14 cellular contexts compared by ENCODE assay signal in the genomic region with DNA sequence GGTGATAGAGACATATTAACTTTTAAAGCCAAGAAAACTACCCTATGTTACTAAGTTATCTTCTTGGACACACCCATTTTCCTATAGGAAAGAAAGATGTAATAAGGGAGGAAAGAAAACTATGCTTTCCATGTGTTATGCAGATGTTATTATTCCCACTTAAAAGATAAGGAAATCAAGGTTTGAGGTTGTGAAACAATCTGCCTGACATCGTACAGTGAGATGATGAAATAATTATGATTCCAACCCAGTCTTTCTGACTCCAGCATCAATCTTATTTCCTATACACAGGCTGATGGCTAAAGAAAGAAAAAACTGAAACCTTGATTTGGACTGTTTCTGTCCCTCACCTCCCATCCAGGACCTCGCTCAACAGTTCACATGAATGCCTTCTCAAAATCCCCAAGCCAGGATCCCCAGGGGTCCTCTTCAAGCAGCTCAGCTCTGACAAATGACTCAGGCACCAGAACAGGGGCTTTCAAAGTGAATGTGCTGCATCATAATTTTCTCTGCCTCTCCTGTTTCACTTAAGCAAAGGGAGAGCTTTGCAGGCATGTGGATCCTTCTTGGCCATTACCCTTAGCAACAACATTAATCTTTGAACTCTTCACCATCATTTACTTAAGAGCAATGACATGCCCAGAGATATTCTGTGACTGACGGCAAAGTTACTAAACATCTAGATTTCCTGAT. TPM values are rescaled to one million over a fixed set of nuclear protein-coding genes. Genes with fewer than 3 reads are reported as not detected.
DNase-seq lines count a peak whose midpoint lies in the region; ATAC-seq and TF ChIP-seq lines count a peak whose summit lies in the region.
"Had no signal": no experiment of that assay in that cellular context is flagged by ENCODE, and none has a peak within 500 bp of the region (broad histone marks: within the 10 kb centered on the region; RNA-seq: fewer than 3 reads in every experiment).

No MANE protein-coding gene starts in this region.

- peaks cover 25% of the 10 kb centered on the region for H3K4me1 ChIP-seq in IMR-90 (ENCODE audit: control insufficient read depth, insufficient read depth, low read length)
- no peaks in the 10 kb centered on the region for H3K4me1 ChIP-seq in mesendoderm (ENCODE audit: control insufficient read depth, low read depth, low read length)
- H3K4me1 ChIP-seq: thyroid gland had no signal

- no peak overlapping the region for H2AK9ac ChIP-seq in IMR-90 (replicated peaks; ENCODE audit: low read depth, low read length, poor library complexity)

- CTCF ChIA-PET in AG04450 (lab: Charles Lee) (interaction anchor here (0.8 to 10.0 kb wide), 4 partner anchors 110 to 280 kb away, joined by 3 to 102 read pairs (median 52); no protein-coding TSS in a partner anchor), IMR-90 (lab: Yijun Ruan, JAX) (interaction anchor here (2.0 kb wide), 1 partner anchor 100 kb away, joined by 5 read pairs; no protein-coding TSS in a partner anchor)

- TF ChIP-seq POLR2A in IMR-90 (IDR thresholded peaks at IDR 0.05; ENCODE audit: low read depth, low read length), result no peak

- H3K4me3 ChIP-seq in AG04450 (ENCODE audit: low read depth, low read length) (no peak overlapping the region), IMR-90 (ENCODE audit: insufficient read depth, low read depth, low read length) (no peak overlapping the region), astrocyte of the spinal cord (ENCODE audit: low read depth, low read length) (no peak overlapping the region), mesendoderm (ENCODE audit: low read length) (no peak overlapping the region)
- H3K4me3 ChIP-seq: BLaER1 treated with 17β-estradiol and CSF1 and Interleukin-3, amounts not matched to agents 10 nM and 100 nM; thyroid gland had no signal

- H3K79me1 ChIP-seq in IMR-90 (ENCODE audit: low read depth in 1 of 2, low read length in 2 of 2) (peaks cover 5 to 27% of the 10 kb centered on the region in 2 experiments; a peak in 2 of 4 replicates), mesendoderm (ENCODE audit: low read length) (no peaks in the 10 kb centered on the region)

- H3K9me3 Mint-ChIP-seq in stimulated activated effector memory CD8-positive, alpha-beta T cell treated with anti-CD3 and anti-CD28 coated beads, Interleukin-12 subunit alpha, Interleukin-12 subunit beta, amount 100 ng/mL, for 72 hours, result no peaks in the 10 kb centered on the region

- peak overlapping the region; percentile 98 for H2BK20ac ChIP-seq in IMR-90 (ENCODE audit: low read depth, low read length)

- WGBS in IMR-90 (ENCODE audit: extremely low coverage in 2 of 2, insufficient read length in 1 of 2), 2 experiments, result no CpG with 5 or more reads among the region's 3 CpGs
- no CpG with 5 or more reads among the region's 3 CpGs for WGBS in mesendoderm (ENCODE audit: extremely low coverage, insufficient coverage, low lambda C conversion rate)

- H3K27ac ChIP-seq in AG04450 (ENCODE audit: low read depth, low read length), result peak overlapping the region; percentile 80
- peak overlapping the region; percentile 96 for H3K27ac ChIP-seq in IMR-90 (ENCODE audit: insufficient read depth, low read length)
- no peak overlapping the region for H3K27ac ChIP-seq in mesendoderm (ENCODE audit: low read depth, low read length)
- H3K27ac ChIP-seq: BLaER1 treated with 17β-estradiol and CSF1 and Interleukin-3, amounts not matched to agents 10 nM and 100 nM; thyroid gland had no signal

- peak overlapping the region; percentile 95 for H4K91ac ChIP-seq in IMR-90 (ENCODE audit: insufficient read depth, low read depth, low read length)

- peaks cover 7% of the 10 kb centered on the region for H3K4me1 Mint-ChIP-seq in stimulated activated effector memory CD8-positive, alpha-beta T cell treated with anti-CD3 and anti-CD28 coated beads, Interleukin-12 subunit alpha, Interleukin-12 subunit beta, amount 100 ng/mL, for 72 hours

- H3K18ac ChIP-seq in IMR-90 (ENCODE audit: low read depth, low read length), result peak overlapping the region; percentile 97
- H3K18ac ChIP-seq in mesendoderm (ENCODE audit: low read length), result no peak overlapping the region

- in situ Hi-C loops in IMR-90 (cut with MboI; ENCODE audit: low sequenced_read_pairs) (loop anchor here (5.0 to 25.0 kb wide), 4 partner anchors 287 to 1279 kb away; a partner anchor contains a TSS), astrocyte of the spinal cord (cut with HindIII; ENCODE audit: low sequenced_read_pairs) (no loop called here)

- H4K8ac ChIP-seq in IMR-90 (ENCODE audit: low read depth in 2 of 2, low read length in 2 of 2) (peak overlapping the region; percentile 62 to 80), mesendoderm (ENCODE audit: low read depth, low read length) (no peak overlapping the region)

- ATAC-seq in IMR-90 (ENCODE audit: low read depth) (peak; percentile 48), HG03521 (IDR thresholded peaks at IDR 0.05; ENCODE audit: unreplicated experiment) (no peak)
- ATAC-seq in stimulated activated effector memory CD8-positive, alpha-beta T cell treated with anti-CD3 and anti-CD28 coated beads, Interleukin-12 subunit alpha, Interleukin-12 subunit beta, amount 100 ng/mL, for 72 hours, result no peak

- H4K5ac ChIP-seq in IMR-90 (ENCODE audit: low read depth, low read length), result peak overlapping the region; percentile 93
- H4K5ac ChIP-seq in mesendoderm (ENCODE audit: low read length), result no peak overlapping the region

- POLR2A ChIA-PET in AG04450 (lab: Yijun Ruan, JAX) (interaction anchor here (2.2 kb wide), 1 partner anchor 13 kb away, joined by 10 read pairs; a partner anchor contains a TSS), IMR-90 (lab: Charles Lee; ENCODE audit: unreplicated experiment) (no interaction called here)

- no peaks in the 10 kb centered on the region for H3K36me3 Mint-ChIP-seq in stimulated activated effector memory CD8-positive, alpha-beta T cell treated with anti-CD3 and anti-CD28 coated beads, Interleukin-12 subunit alpha, Interleukin-12 subunit beta, amount 100 ng/mL, for 72 hours

- no peaks in the 10 kb centered on the region for H3K36me3 ChIP-seq in IMR-90 (ENCODE audit: control insufficient read depth, insufficient read depth, low read length)
- no peaks in the 10 kb centered on the region for H3K36me3 ChIP-seq in mesendoderm (ENCODE audit: control insufficient read depth, insufficient read depth, low read length)
- H3K36me3 ChIP-seq: BLaER1 treated with 17β-estradiol and CSF1 and Interleukin-3, amounts not matched to agents 10 nM and 100 nM; thyroid gland had no signal

- H2AFZ ChIP-seq in IMR-90 (replicated peaks; ENCODE audit: low read length, poor library complexity), result peak overlapping the region; percentile 75

- peak overlapping the region; percentile 76 for H3K4me2 ChIP-seq in IMR-90 (ENCODE audit: low read depth, low read length)
- no peak overlapping the region for H3K4me2 ChIP-seq in mesendoderm (ENCODE audit: low read length)

- BruUV-seq in IMR-90 (replicated peaks; lab: Mats Ljungman, UMichigan), result no TSS peak

- intact Hi-C loops in IMR-90 (cut with micrococcal nuclease), result loop anchor here (5.0 to 10.0 kb wide), 3 partner anchors 182 to 1449 kb away; a partner anchor contains a TSS

- no peaks in the 10 kb centered on the region for H3K79me2 ChIP-seq in mesendoderm (ENCODE audit: control insufficient read depth, insufficient read depth, low read length)

- H3K4ac ChIP-seq in IMR-90 (ENCODE audit: low read depth, low read length), result peak overlapping the region; percentile 92
- H3K4ac ChIP-seq in mesendoderm (ENCODE audit: low read depth, low read length), result no peak overlapping the region

- H3K27me3 ChIP-seq in AG04450 (ENCODE audit: control insufficient read depth, insufficient read depth, low read length) (no peaks in the 10 kb centered on the region), IMR-90 (ENCODE audit: control insufficient read depth, insufficient read depth, low read length) (no peaks in the 10 kb centered on the region), mesendoderm (ENCODE audit: insufficient read depth, low read length, poor library complexity) (no peaks in the 10 kb centered on the region)
- H3K27me3 ChIP-seq: BLaER1 treated with 17β-estradiol and CSF1 and Interleukin-3, amounts not matched to agents 10 nM and 100 nM; thyroid gland had no signal

- TF ChIP-seq CTCF in AG04450 (IDR thresholded peaks at IDR 0.05; ENCODE audit: low read depth, low read length) (no peak), IMR-90 (conservative IDR thresholded peaks at IDR 0.05; ENCODE audit: low read depth, low read length) (no peak), astrocyte of the spinal cord (IDR thresholded peaks at IDR 0.05; ENCODE audit: low read depth, low read length) (no peak)

- H2AK5ac ChIP-seq in IMR-90 (ENCODE audit: low read depth, low read length), result peak overlapping the region; percentile 45
- H2AK5ac ChIP-seq in mesendoderm (ENCODE audit: low read length), result no peak overlapping the region

- H3K14ac ChIP-seq in IMR-90 (replicated peaks; ENCODE audit: low read depth, low read length), result peak overlapping the region; percentile 83

- DNase-seq in AG04450 (ENCODE audit: low read depth, low spot score) (no peak), IMR-90 (peak; percentile 71), astrocyte of the spinal cord (ENCODE audit: low read depth, low spot score) (peak; percentile 85), mesendoderm (peak; percentile 62), RPMI8226 (no peak), SW480 (ENCODE audit: low spot score) (no peak)
- no peak for DNase-seq in stimulated activated effector memory CD8-positive, alpha-beta T cell treated with anti-CD3 and anti-CD28 coated beads, Interleukin-12 subunit alpha, Interleukin-12 subunit beta, amount 100 ng/mL, for 72 hours (ENCODE audit: low spot score in 2 of 2)
- DNase-seq: activated CD4-positive, alpha-beta T cell treated with anti-CD3 and anti-CD28 coated beads, Interleukin-2, amount 50 U/mL, for 48 hours; activated naive CD4-positive, alpha-beta T cell treated with Interleukin-2 at 50 U/mL for 16 hours; NCI-H187 treated with DMSO at 0.1 percent for 48 hours; nucleus accumbens; thyroid gland had no signal

- no peak overlapping the region for H3K4me3 Mint-ChIP-seq in stimulated activated effector memory CD8-positive, alpha-beta T cell treated with anti-CD3 and anti-CD28 coated beads, Interleukin-12 subunit alpha, Interleukin-12 subunit beta, amount 100 ng/mL, for 72 hours

- no peaks in the 10 kb centered on the region for H3K9me3 ChIP-seq in AG04450 (ENCODE audit: control insufficient read depth, insufficient read depth, low read length)
- no peaks in the 10 kb centered on the region for H3K9me3 ChIP-seq in IMR-90 (ENCODE audit: control insufficient read depth, insufficient read depth, low read length)
- H3K9me3 ChIP-seq: BLaER1 treated with 17β-estradiol and CSF1 and Interleukin-3, amounts not matched to agents 10 nM and 100 nM; thyroid gland had no signal

- H3K23ac ChIP-seq in IMR-90 (ENCODE audit: low read depth, low read length) (peak overlapping the region; percentile 80), mesendoderm (ENCODE audit: low read length) (no peak overlapping the region)

- H3K56ac ChIP-seq in IMR-90 (ENCODE audit: extremely low read depth, insufficient read depth, low read length) (peak overlapping the region; percentile 90), mesendoderm (ENCODE audit: low read length) (no peak overlapping the region)

- dilution Hi-C loops in IMR-90 (cut with HindIII; ENCODE audit: low sequenced_read_pairs, unreplicated experiment), result no loop called here

- peaks cover 14% of the 10 kb centered on the region for H3K9me1 ChIP-seq in IMR-90 (ENCODE audit: insufficient read depth, low read length)

- peak overlapping the region; percentile 55 for H3K9ac ChIP-seq in IMR-90 (ENCODE audit: low read depth, low read length)
- H3K9ac ChIP-seq in mesendoderm (ENCODE audit: low read length), result no peak overlapping the region
- H3K9ac ChIP-seq: BLaER1 treated with 17β-estradiol and CSF1 and Interleukin-3, amounts not matched to agents 10 nM and 100 nM had no signal

- H2BK5ac ChIP-seq in IMR-90 (ENCODE audit: low read depth, low read length, poor library complexity, severe bottlenecking), result peak overlapping the region; percentile 93
- no peak overlapping the region for H2BK5ac ChIP-seq in mesendoderm (ENCODE audit: low read length)

- H2BK15ac ChIP-seq in IMR-90 (ENCODE audit: low read depth, low read length), result peak overlapping the region; percentile 71
- no peak overlapping the region for H2BK15ac ChIP-seq in mesendoderm (replicated peaks; ENCODE audit: low read depth)

- H3K27ac Mint-ChIP-seq in stimulated activated effector memory CD8-positive, alpha-beta T cell treated with anti-CD3 and anti-CD28 coated beads, Interleukin-12 subunit alpha, Interleukin-12 subunit beta, amount 100 ng/mL, for 72 hours, result no peak overlapping the region

- H4K20me1 ChIP-seq in IMR-90 (ENCODE audit: insufficient read depth, low read length), result no peaks in the 10 kb centered on the region
- H4K20me1 ChIP-seq: BLaER1 treated with 17β-estradiol and CSF1 and Interleukin-3, amounts not matched to agents 10 nM and 100 nM had no signal

- no peak for TF ChIP-seq RAD21 in IMR-90 (IDR thresholded peaks at IDR 0.05; ENCODE audit: low read length)

- peak overlapping the region; percentile 90 for H2BK120ac ChIP-seq in IMR-90 (ENCODE audit: low read depth, low read length)
- no peak overlapping the region for H2BK120ac ChIP-seq in mesendoderm (ENCODE audit: low read depth, low read length)

RNA-seq across cellular contexts. Expression of a gene that starts 12.4 kb away (rescaled TPM):
- 292 and 348 TPM in 2 replicates for polyA plus RNA-seq in AG04450 (2011; rRNA removed)
- 76.2 and 76.8 TPM in 2 replicates for polyA minus RNA-seq in AG04450 (2011; rRNA and poly(A)+ RNA removed)
- 147 and 308 TPM in 2 replicates for total RNA-seq in IMR-90 (2012; rRNA removed)
- 162 and 191 TPM in 2 replicates for polyA plus RNA-seq in IMR-90 (2012; rRNA removed)
- 116 and 250 TPM in 2 replicates for polyA plus RNA-seq in IMR-90 (2012; cell fraction: cytosol; rRNA removed)
- polyA plus RNA-seq in IMR-90 (2012; cell fraction: nucleus; rRNA removed; ENCODE audit: low replicate concordance), result 31.4 and 62.4 TPM in 2 replicates
- 165 TPM for polyA plus RNA-seq in mesendoderm (2013, experiment 1 of 2)
- polyA plus RNA-seq in mesendoderm (2013, experiment 2 of 2), result 164 TPM

RNA-seq across cellular contexts. Expression of a gene that starts 54.7 kb away (rescaled TPM):
- polyA plus RNA-seq in AG04450 (2011; rRNA removed) (1.7 and 2.3 TPM in 2 replicates), IMR-90 (2012; rRNA removed) (1.4 and 2.1 TPM in 2 replicates)
- polyA minus RNA-seq in AG04450 (2011; rRNA and poly(A)+ RNA removed), result 6.2 and 10.5 TPM in 2 replicates
- 7.3 and 10.3 TPM in 2 replicates for total RNA-seq in IMR-90 (2012; rRNA removed)
- 0.09 and 0.30 TPM in 2 replicates for polyA plus RNA-seq in IMR-90 (2012; cell fraction: cytosol; rRNA removed)
- 0.35 and 1.2 TPM in 2 replicates for polyA plus RNA-seq in IMR-90 (2012; cell fraction: nucleus; rRNA removed; ENCODE audit: low replicate concordance)
- polyA plus RNA-seq in mesendoderm (2013, experiment 1 of 2), result 7.0 TPM
- 6.8 TPM for polyA plus RNA-seq in mesendoderm (2013, experiment 2 of 2)

Comparison
In these comparisons a context has a peak if more than half of its experiments do, and no peak if none do; other contexts are left out.
1. DNase-seq: peak in IMR-90 (single experiment), astrocyte of the spinal cord (single experiment) and mesendoderm (single experiment); none in AG04450 (single experiment), RPMI8226 (single experiment), stimulated activated effector memory CD8-positive, alpha-beta T cell treated with anti-CD3 and anti-CD28 coated beads, Interleukin-12 subunit alpha, Interleukin-12 subunit beta, amount 100 ng/mL, for 72 hours (0 of 2) and SW480 (single experiment).